Comparison of ENCODE assay signal across 8 cellular contexts in genomic region chr6:116461075-116461474, GRCh38. TPM values are rescaled to one million over a fixed set of nuclear protein-coding genes. Genes with fewer than 3 reads are reported as not detected.
DNase-seq lines count a peak whose midpoint lies in the region; ATAC-seq, FAIRE-seq and TF ChIP-seq lines count a peak whose summit lies in the region.

Gene CALHM6 (plus strand): TSS chr6:116461375. CDS start chr6:116461930, 555 bp downstream.

- peak within 1 kb of the TSS; percentile 19 for H3K4me3 ChIP-seq in CD4-positive, CD25-positive, alpha-beta regulatory T cell (ENCODE audit: low read depth, low read length)
- no peak within 1 kb of the TSS for H3K4me3 ChIP-seq in OCI-LY7 (ENCODE audit: low read depth, low read length, poor library complexity, severe bottlenecking)
- peak within 1 kb of the TSS; percentile 52 to 60 (median 54) for H3K4me3 ChIP-seq in esophagus muscularis mucosa
- peak within 1 kb of the TSS; percentile 73 to 74 for H3K4me3 ChIP-seq in neutrophil (ENCODE audit: low read depth in 1 of 2, low read length in 1 of 2)

- H3K27ac ChIP-seq in CD4-positive, CD25-positive, alpha-beta regulatory T cell (ENCODE audit: insufficient read depth, low read length, poor library complexity, severe bottlenecking): no peak within 1 kb of the TSS
- H3K27ac ChIP-seq in OCI-LY7 (ENCODE audit: low read depth, low read length, poor library complexity, severe bottlenecking) (no peak within 1 kb of the TSS), esophagus muscularis mucosa (replicated peaks in 1 of 4) (peak within 1 kb of the TSS in 2 of 4 donors; percentile 8 to 17), neutrophil (peak within 1 kb of the TSS; percentile 76)

- DNase-seq in CD4-positive, CD25-positive, alpha-beta regulatory T cell: no peak
- DNase-seq in OCI-LY7 (ENCODE audit: low spot score) (no peak), esophagus muscularis mucosa (ENCODE audit: extremely low spot score) (no peak), NOMO-1 (lab: John Stamatoyannopoulos, UW; ENCODE audit: unreplicated experiment in 2 of 2) (no peak), urothelium cell line (ENCODE audit: low spot score) (no peak), GM19238 (ENCODE audit: insufficient read length, low spot score) (no peak)
- DNase-seq in activated CD8-positive, alpha-beta memory T cell treated with anti-CD3 and anti-CD28 coated beads, Interleukin-2, amount 50 U/mL, for 4 hours: no peak

- peaks cover 46% of the 10 kb centered on the region for H3K27me3 Mint-ChIP-seq in CD4-positive, CD25-positive, alpha-beta regulatory T cell

- H3K9me3 Mint-ChIP-seq in CD4-positive, CD25-positive, alpha-beta regulatory T cell: no peaks in the 10 kb centered on the region

- no peaks in the 10 kb centered on the region for H3K9me3 ChIP-seq in CD4-positive, CD25-positive, alpha-beta regulatory T cell (ENCODE audit: control insufficient read depth in 2 of 2, low read length in 2 of 2)
- H3K9me3 ChIP-seq in OCI-LY7 (ENCODE audit: low read length) (no peaks in the 10 kb centered on the region), esophagus muscularis mucosa (no peaks in the 10 kb centered on the region), neutrophil (no peaks in the 10 kb centered on the region)

- peaks cover 7% of the 10 kb centered on the region for H3K4me1 ChIP-seq in CD4-positive, CD25-positive, alpha-beta regulatory T cell (ENCODE audit: control insufficient read depth, insufficient read depth, low read length, poor library complexity, severe bottlenecking)
- peaks cover 5% of the 10 kb centered on the region for H3K4me1 ChIP-seq in OCI-LY7 (ENCODE audit: insufficient read depth, low read length, poor library complexity, severe bottlenecking)
- peaks cover 0 to 14% (median 12%) of the 10 kb centered on the region in 4 donors for H3K4me1 ChIP-seq in esophagus muscularis mucosa
- peaks cover 40 to 47% of the 10 kb centered on the region in 2 experiments for H3K4me1 ChIP-seq in neutrophil (ENCODE audit: control insufficient read depth in 1 of 2, insufficient read depth in 1 of 2, low read depth in 1 of 2, low read length in 1 of 2)

- no peak for TF ChIP-seq EP300 in esophagus muscularis mucosa (IDR thresholded peaks at IDR 0.05)

- no TSS peak for BruUV-seq in OCI-LY7 (replicated peaks; lab: Mats Ljungman, UMichigan)

- CTCF ChIA-PET in OCI-LY7 (lab: Charles Lee; ENCODE audit: unreplicated experiment): no interaction called here

- H3K9me2 ChIP-seq in OCI-LY7 (ENCODE audit: insufficient read depth, low read length): no peaks in the 10 kb centered on the region

- peaks cover 29% of the 10 kb centered on the region for H3K27me3 ChIP-seq in CD4-positive, CD25-positive, alpha-beta regulatory T cell (ENCODE audit: control insufficient read depth, insufficient read depth, low read length)
- H3K27me3 ChIP-seq in esophagus muscularis mucosa (peaks cover 0 to 24% (median 0%) of the 10 kb centered on the region in 4 donors), neutrophil (no peaks in the 10 kb centered on the region)

- POLR2A ChIA-PET in OCI-LY7 (lab: Charles Lee): interaction anchor here (1.3 kb wide), 1 partner anchor 12 kb away, joined by 4 read pairs; no protein-coding TSS in a partner anchor

- intact Hi-C loops in OCI-LY7 (cut with micrococcal nuclease; ENCODE audit: unreplicated experiment) (loop anchor here (5.0 kb wide), 1 partner anchor 179 kb away; no protein-coding TSS in a partner anchor), esophagus muscularis mucosa (cut with DNase I) (no loop called here)

- H3K36me3 ChIP-seq in CD4-positive, CD25-positive, alpha-beta regulatory T cell (ENCODE audit: control insufficient read depth, insufficient read depth, low read length): no peaks in the 10 kb centered on the region
- no peaks in the 10 kb centered on the region for H3K36me3 ChIP-seq in OCI-LY7 (ENCODE audit: insufficient read depth, low read length)
- H3K36me3 ChIP-seq in esophagus muscularis mucosa: no peaks in the 10 kb centered on the region
- no peaks in the 10 kb centered on the region for H3K36me3 ChIP-seq in neutrophil

- WGBS in esophagus muscularis mucosa: 83% methylated on average over 4 of the region's 4 CpGs

- H3K4me1 Mint-ChIP-seq in CD4-positive, CD25-positive, alpha-beta regulatory T cell: peaks cover 5 to 15% (median 9%) of the 10 kb centered on the region in 4 donors

- no peak within 1 kb of the TSS for H2AFZ ChIP-seq in OCI-LY7 (ENCODE audit: low read length)

- H4K20me1 ChIP-seq in OCI-LY7 (ENCODE audit: insufficient read depth, low read length): no peaks in the 10 kb centered on the region

- no peak for TF ChIP-seq POLR2A in esophagus muscularis mucosa (IDR thresholded peaks at IDR 0.05; ENCODE audit: low read depth)

- H3K4me3 Mint-ChIP-seq in CD4-positive, CD25-positive, alpha-beta regulatory T cell: peak within 1 kb of the TSS; percentile 6 to 77 (median 68)

- TF ChIP-seq CTCF in OCI-LY7 (conservative IDR thresholded peaks at IDR 0.05; ENCODE audit: low read length) (no peak), esophagus muscularis mucosa (IDR thresholded peaks at IDR 0.05) (no peak), neutrophil (IDR thresholded peaks at IDR 0.05) (no peak)

- no peak for FAIRE-seq in urothelium cell line (lab: Jason Lieb, UNC)

- no peaks in the 10 kb centered on the region for H3K36me3 Mint-ChIP-seq in CD4-positive, CD25-positive, alpha-beta regulatory T cell

- peak within 1 kb of the TSS in 1 of 3 donors; percentile 89 for H3K27ac Mint-ChIP-seq in CD4-positive, CD25-positive, alpha-beta regulatory T cell

- no peaks in the 10 kb centered on the region for H3K79me2 ChIP-seq in OCI-LY7 (ENCODE audit: insufficient read depth, low read depth, low read length)

- no peak for ATAC-seq in CD4-positive, CD25-positive, alpha-beta regulatory T cell (ENCODE audit: low read depth in 2 of 2)

- H3K4me2 ChIP-seq in OCI-LY7 (ENCODE audit: low read length): peak within 1 kb of the TSS; percentile 15; the same call in 1 of the 2 replicates

RNA-seq across cellular contexts. Expression of gene CALHM6, which starts in this region (rescaled TPM):
- 2.1 TPM for total RNA-seq in CD4-positive, CD25-positive, alpha-beta regulatory T cell
- 1 to 10 TPM; 2.7 to 9.4 (median 5.4) TPM for polyA plus RNA-seq in CD4-positive, CD25-positive, alpha-beta regulatory T cell
- total RNA-seq in OCI-LY7 (2014; rRNA removed; shearing (Covaris generic)): not detected in 2 replicates
- total RNA-seq in OCI-LY7 (2022) (0.79 and 1.8 TPM in 2 replicates), esophagus muscularis mucosa (1 to 10 TPM in 2 of 4 donors, not detected in 2; 1.2 to 3.0 TPM)
